ENCODE assay signal across 9 cellular contexts in genomic region chr7:50266893-50267386, GRCh38. TPM values are rescaled to one million over a fixed set of nuclear protein-coding genes. Genes with fewer than 3 reads are reported as not detected.
DNase-seq lines count a peak whose midpoint lies in the region; ATAC-seq, FAIRE-seq and TF ChIP-seq lines count a peak whose summit lies in the region.
"Had no signal": no experiment of that assay in that cellular context is flagged by ENCODE, and none has a peak within 500 bp of the region (broad histone marks: within the 10 kb centered on the region; RNA-seq: fewer than 3 reads in every experiment).

No MANE protein-coding gene starts in this region.

- peak; percentile 82 for DNase-seq in GM12864 (ENCODE audit: low read depth)
- peak; percentile 91 for DNase-seq in NOMO-1 treated with dmso at 0.1 percent for 144 hours (lab: John Stamatoyannopoulos, UW; ENCODE audit: unreplicated experiment)
- DNase-seq in activated T-cell treated with anti-CD3 and anti-CD28 coated beads, Interleukin-2, amount 50 U/mL, for 24 hours, result peak; percentile 81
- DNase-seq in small intestine, result peak; percentile 65
- DNase-seq in MG63, result no peak
- DNase-seq in sigmoid colon, result no peak
- DNase-seq in Ammon's horn (ENCODE audit: low spot score), result no peak

- H3K4me1 ChIP-seq in small intestine (ENCODE audit: control insufficient read depth in 2 of 2, insufficient read depth in 1 of 2, low read depth in 1 of 2, low read length in 1 of 2) (no peaks in the 10 kb centered on the region), sigmoid colon (no peaks in the 10 kb centered on the region)

- H3K36me3 Mint-ChIP-seq in activated T-cell treated with anti-CD3 and anti-CD28 coated beads, Interleukin-2, amount 50 U/mL, for 24 hours (ENCODE audit: low read depth), result peaks cover 3% of the 10 kb centered on the region

- no peaks in the 10 kb centered on the region for H3K27me3 Mint-ChIP-seq in activated T-cell treated with anti-CD3 and anti-CD28 coated beads, Interleukin-2, amount 50 U/mL, for 24 hours

- no peaks in the 10 kb centered on the region for H3K36me3 ChIP-seq in small intestine (ENCODE audit: control insufficient read depth in 2 of 2, insufficient read depth in 2 of 2, low read length in 2 of 2)
- no peaks in the 10 kb centered on the region for H3K36me3 ChIP-seq in MG63
- no peaks in the 10 kb centered on the region for H3K36me3 ChIP-seq in sigmoid colon
- H3K36me3 ChIP-seq: thoracic aorta had no signal

- 40 to 50% (median 49%) methylated on average over 8 of the region's 8 CpGs for WGBS in small intestine, 3 donors
- 25 to 32% methylated on average over 8 of the region's 8 CpGs for WGBS in sigmoid colon, 2 donors

- no peaks in the 10 kb centered on the region for H3K9me3 ChIP-seq in small intestine (ENCODE audit: control insufficient read depth, low read depth)
- no peaks in the 10 kb centered on the region for H3K9me3 ChIP-seq in MG63
- H3K9me3 ChIP-seq in sigmoid colon, result no peaks in the 10 kb centered on the region
- H3K9me3 ChIP-seq: thoracic aorta had no signal

- no peak for TF ChIP-seq POLR2A in sigmoid colon (IDR thresholded peaks at IDR 0.05)

- FAIRE-seq in small intestine (lab: Jason Lieb, UNC), result no peak

- peak overlapping the region; percentile 68 for H3K4me3 Mint-ChIP-seq in activated T-cell treated with anti-CD3 and anti-CD28 coated beads, Interleukin-2, amount 50 U/mL, for 24 hours

- TF ChIP-seq CTCF in GM12864 (IDR thresholded peaks at IDR 0.05; ENCODE audit: low read depth, low read length, missing control alignments) (no peak), sigmoid colon (IDR thresholded peaks at IDR 0.05) (no peak)

- peak; percentile 61 for ATAC-seq in HG02610 (IDR thresholded peaks at IDR 0.05; ENCODE audit: unreplicated experiment)

- TF ChIP-seq EP300 in sigmoid colon (IDR thresholded peaks at IDR 0.05), result no peak

- H3K9me3 Mint-ChIP-seq in activated T-cell treated with anti-CD3 and anti-CD28 coated beads, Interleukin-2, amount 50 U/mL, for 24 hours, result peaks cover 2% of the 10 kb centered on the region

- peak overlapping the region; percentile 92 for H3K27ac Mint-ChIP-seq in activated T-cell treated with anti-CD3 and anti-CD28 coated beads, Interleukin-2, amount 50 U/mL, for 24 hours

- H3K27ac ChIP-seq in small intestine (ENCODE audit: low read depth in 1 of 2, low read length in 1 of 2) (peak overlapping the region in 1 of 2 donors; percentile 85), sigmoid colon (no peak overlapping the region)
- H3K27ac ChIP-seq: thoracic aorta had no signal

- intact Hi-C loops in sigmoid colon (cut with DNase I), result no loop called here

- H3K4me1 Mint-ChIP-seq in activated T-cell treated with anti-CD3 and anti-CD28 coated beads, Interleukin-2, amount 50 U/mL, for 24 hours (ENCODE audit: low read depth), result peaks cover 97% of the 10 kb centered on the region

- no peak overlapping the region for H3K4me3 ChIP-seq in GM12864 (ENCODE audit: low read depth, low read length)
- H3K4me3 ChIP-seq in small intestine (ENCODE audit: low read depth in 1 of 2, low read length in 2 of 2), result no peak overlapping the region
- no peak overlapping the region for H3K4me3 ChIP-seq in MG63
- H3K4me3 ChIP-seq in sigmoid colon, result no peak overlapping the region
- H3K4me3 ChIP-seq: thoracic aorta had no signal

- H3K27me3 ChIP-seq in small intestine (ENCODE audit: control insufficient read depth in 2 of 2, insufficient read depth in 2 of 2, low read length in 2 of 2), result no peaks in the 10 kb centered on the region
- H3K27me3 ChIP-seq in MG63, result no peaks in the 10 kb centered on the region
- no peaks in the 10 kb centered on the region for H3K27me3 ChIP-seq in sigmoid colon

RNA-seq across cellular contexts. Expression of gene IKZF1, which starts 37.6 kb away (rescaled TPM):
- polyA plus RNA-seq in small intestine, result 1 to 10 TPM; 1.8 to 5.9 (median 3.0) TPM
- total RNA-seq in MG63 (2014; rRNA removed; shearing (Covaris generic); ENCODE audit: low replicate concordance), result not detected in 2 replicates
- total RNA-seq in sigmoid colon, result 10 to 100 TPM in 1 of 4 donors, 1 to 10 TPM in 3; 5.5 to 20.5 (median 7.6) TPM
- 10 to 100 TPM in 1 of 3 donors, 1 to 10 TPM in 2; 1.8 to 29.9 (median 1.8) TPM for polyA plus RNA-seq in sigmoid colon

Comparison
In these comparisons a context has a peak if more than half of its experiments do, and no peak if none do; other contexts are left out.
1. DNase-seq: peak in GM12864 (single experiment), NOMO-1 treated with dmso at 0.1 percent for 144 hours (single experiment), activated T-cell treated with anti-CD3 and anti-CD28 coated beads, Interleukin-2, amount 50 U/mL, for 24 hours (single experiment) and small intestine (single experiment); none in MG63 (single experiment), sigmoid colon (single experiment) and Ammon's horn (single experiment).